5 cellular contexts compared by ENCODE assay signal in the genomic region with DNA sequence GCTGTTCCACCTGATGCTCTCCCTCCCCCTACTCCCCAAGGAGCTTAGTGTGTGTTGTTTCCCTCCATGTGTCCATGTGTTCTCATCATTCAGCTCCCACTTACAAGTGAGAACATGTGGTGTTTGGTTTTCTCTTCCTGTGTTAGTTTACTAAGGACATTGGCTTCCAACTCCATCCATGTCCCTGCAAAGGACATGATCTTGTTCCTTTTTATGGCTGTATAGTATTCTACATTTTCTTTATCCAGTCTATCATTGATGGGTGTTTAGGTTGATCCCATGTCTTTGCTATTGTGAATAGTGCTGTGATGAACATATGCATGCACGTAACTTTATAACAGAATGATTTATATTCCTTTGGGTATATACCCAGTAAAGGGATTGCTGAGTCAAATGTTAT.
DNase-seq lines count a peak whose midpoint lies in the region; ATAC-seq, FAIRE-seq and TF ChIP-seq lines count a peak whose summit lies in the region.
"Not testable (repeated sequence)": the region's sequence is repeated elsewhere in the genome, so short reads cannot be mapped to it uniquely, and the experiment has no call there.

No MANE protein-coding gene starts in this region.

- not testable (repeated sequence) for H3K4me1 ChIP-seq in HEK293 (ENCODE audit: control insufficient read depth, insufficient read depth, low read length); K562 (replicated peaks in 1 of 2; ENCODE audit: control insufficient read depth in 2 of 2, insufficient read depth in 2 of 2, low read length in 2 of 2)

- TF ChIP-seq EP300 in K562 (IDR thresholded peaks at IDR 0.05; ENCODE audit: low read length), result not testable (repeated sequence)

- not testable (repeated sequence) for TF ChIP-seq POLR2A in K562 (conservative IDR thresholded peaks at IDR 0.05)

- TF ChIP-seq CTCF in D721Med (IDR thresholded peaks at IDR 0.05; ENCODE audit: insufficient read depth, missing control alignments); HEK293 (tag by site-specific recombination; IDR thresholded peaks at IDR 0.05); K562 (IDR thresholded peaks at IDR 0.05 in 2 of 3, conservative IDR thresholded peaks at IDR 0.05 in 1 of 3; ENCODE audit: insufficient read depth in 2 of 3, low read depth in 1 of 3, low read length in 3 of 3): not testable (repeated sequence)

- not testable (repeated sequence) for H3K27me3 ChIP-seq in K562 (ENCODE audit: control insufficient read depth in 2 of 2, insufficient read depth in 2 of 2, low read length in 2 of 2)

- intact Hi-C loops in K562 (cut with micrococcal nuclease), result not testable (repeated sequence)

- not testable (repeated sequence) for BruUV-seq in K562 (replicated peaks; lab: Mats Ljungman, UMichigan)

- not testable (repeated sequence) for H3K4me3 ChIP-seq in HEK293 (ENCODE audit: low read depth, low read length); K562

- ATAC-seq in K562, result not testable (repeated sequence)

- H3K27ac ChIP-seq in HEK293 (ENCODE audit: extremely low read depth, low read depth, low read length); K562 (ENCODE audit: extremely low read depth, low read depth, low read length): not testable (repeated sequence)

- not testable (repeated sequence) for H3K9me1 ChIP-seq in K562 (ENCODE audit: control insufficient read depth, insufficient read depth, low read length)

- not testable (repeated sequence) for H4K20me1 ChIP-seq in K562 (replicated peaks; ENCODE audit: control insufficient read depth, insufficient read depth, low read length)

- H3K79me2 ChIP-seq in K562 (ENCODE audit: control insufficient read depth, insufficient read depth, low read length), result not testable (repeated sequence)

- FAIRE-seq in D721Med (lab: Jason Lieb, UNC), result peak; percentile 11
- FAIRE-seq in K562 (lab: Jason Lieb, UNC), result not testable (repeated sequence)

- not testable (repeated sequence) for H2AFZ ChIP-seq in K562 (ENCODE audit: low read depth, low read length)

- DNase-seq in D721Med (ENCODE audit: insufficient read length, low spot score); K562 (ENCODE audit: extremely low read depth in 1 of 4, low spot score in 3 of 4): not testable (repeated sequence)
- peak; percentile 5 to 32 for DNase-seq in NCI-H524 (lab: John Stamatoyannopoulos, UW)
- DNase-seq in NCI-H82 (lab: John Stamatoyannopoulos, UW), result peak; percentile 46

- not testable (repeated sequence) for H3K9me3 ChIP-seq in HEK293 (ENCODE audit: control insufficient read depth, insufficient read depth, low read depth, low read length); K562 (replicated peaks; ENCODE audit: control insufficient read depth, insufficient read depth, low read depth, low read length)

- WGBS in K562 (ENCODE audit: insufficient coverage, low coverage, missing lambda C conversion rate), result 95% methylated on average over 1 of the region's 1 CpG

- H3K4me2 ChIP-seq in K562 (ENCODE audit: insufficient read depth, low read length), result not testable (repeated sequence)

- not testable (repeated sequence) for H3K9ac ChIP-seq in K562 (ENCODE audit: insufficient read depth in 1 of 2, low read depth in 2 of 2, low read length in 2 of 2)

- not testable (repeated sequence) for TF ChIP-seq RAD21 in K562 (CRISPR knock-in tag; conservative IDR thresholded peaks at IDR 0.05 in 1 of 2, IDR thresholded peaks at IDR 0.05 in 1 of 2)

- H3K36me3 ChIP-seq in HEK293 (ENCODE audit: control insufficient read depth in 2 of 2, insufficient read depth in 1 of 2, low read length in 2 of 2); K562 (ENCODE audit: control insufficient read depth, insufficient read depth, low read length): not testable (repeated sequence)

- CTCF ChIA-PET in HEK293 (lab: Yijun Ruan, JAX), result interaction anchor here (0.7 kb wide), 1 partner anchor 543 kb away, joined by 5 read pairs; no protein-coding TSS in a partner anchor
- CTCF ChIA-PET in K562 (lab: Yijun Ruan, JAX; ENCODE audit: low intra/inter-chr PET ratio), result not testable (repeated sequence)

- in situ Hi-C loops in K562 (cut with MboI), result not testable (repeated sequence)

- POLR2A ChIA-PET in HEK293 (lab: Yijun Ruan, JAX); K562 (lab: Yijun Ruan, JAX): not testable (repeated sequence)

TF ChIP-seq in HEK293, 187 proteins besides CTCF, POLR2A, EP300 and RAD21:
- TF ChIP-seq ZNF146 (tag by site-specific recombination; IDR thresholded peaks at IDR 0.05) (peak; percentile 89), ZNF341 (tag by site-specific recombination; IDR thresholded peaks at IDR 0.05; ENCODE audit: low read depth) (peak; percentile 38; the same call in 1 of the 2 replicates)

TF ChIP-seq in K562, 482 proteins besides CTCF, POLR2A, EP300 and RAD21:
- peak; percentile 63 for TF ChIP-seq ZNF146 (CRISPR knock-in tag; IDR thresholded peaks at IDR 0.05; ENCODE audit: unreplicated experiment)
TF ChIP-seq in K562: peak in this region for 1; not testable (repeated sequence) for 481.
